Comparison of ENCODE assay signal across 8 cellular contexts in genomic region chr17:81834831-81835267, GRCh38. TPM values are rescaled to one million over a fixed set of nuclear protein-coding genes. Genes with fewer than 3 reads are reported as not detected.
DNase-seq lines count a peak whose midpoint lies in the region; ATAC-seq and TF ChIP-seq lines count a peak whose summit lies in the region.

PPP1R27 (minus strand) TSS chr17:81835050; CDS start chr17:81834953, 97 bp downstream.

- peak within 1 kb of the TSS; percentile 55 for H3K4me3 ChIP-seq in kidney epithelial cell (ENCODE audit: low read depth, low read length)
- peak within 1 kb of the TSS; percentile 60 for H3K4me3 ChIP-seq in suprapubic skin

- no peak within 1 kb of the TSS for H3K27ac ChIP-seq in suprapubic skin

- no peak for TF ChIP-seq EP300 in suprapubic skin (IDR thresholded peaks at IDR 0.05)

- no peak for TF ChIP-seq POLR2A in suprapubic skin (IDR thresholded peaks at IDR 0.05)

- H3K4me1 ChIP-seq in suprapubic skin, result peaks cover 44% of the 10 kb centered on the region

- TF ChIP-seq CTCF in kidney epithelial cell (IDR thresholded peaks at IDR 0.05; ENCODE audit: insufficient read depth, low read length, poor library complexity, severe bottlenecking) (no peak), suprapubic skin (IDR thresholded peaks at IDR 0.05) (no peak)

- peak within 1 kb of the TSS; percentile 77 for H3K27ac Mint-ChIP-seq in activated CD8-positive, alpha-beta memory T cell treated with anti-CD3 and anti-CD28 coated beads, Interleukin-2, amount 10 ng/mL, durations not matched to agents 7 days and 5 days
- peak within 1 kb of the TSS; percentile 89 for H3K27ac Mint-ChIP-seq in activated naive CD8-positive, alpha-beta T cell

- whole genome bisulfite sequencing in suprapubic skin, result 81% methylated on average over 7 of the region's 26 CpGs

- H3K9me3 Mint-ChIP-seq in activated CD8-positive, alpha-beta memory T cell treated with anti-CD3 and anti-CD28 coated beads, Interleukin-2, amount 10 ng/mL, durations not matched to agents 7 days and 5 days (ENCODE audit: low read depth), result no peaks in the 10 kb centered on the region
- no peaks in the 10 kb centered on the region for H3K9me3 Mint-ChIP-seq in activated naive CD8-positive, alpha-beta T cell (ENCODE audit: low read depth)

- H3K36me3 ChIP-seq in kidney epithelial cell (ENCODE audit: control insufficient read depth, insufficient read depth, low read length) (no peaks in the 10 kb centered on the region), suprapubic skin (no peaks in the 10 kb centered on the region)

- H3K27me3 Mint-ChIP-seq in activated CD8-positive, alpha-beta memory T cell treated with anti-CD3 and anti-CD28 coated beads, Interleukin-2, amount 10 ng/mL, durations not matched to agents 7 days and 5 days, result no peaks in the 10 kb centered on the region
- no peaks in the 10 kb centered on the region for H3K27me3 Mint-ChIP-seq in activated naive CD8-positive, alpha-beta T cell

- no peak for DNase-seq in activated CD8-positive, alpha-beta memory T cell treated with anti-CD3 and anti-CD28 coated beads, Interleukin-2, amount 10 ng/mL, durations not matched to agents 7 days and 5 days
- no peak for DNase-seq in activated CD8-positive, alpha-beta memory T cell treated with anti-CD3 and anti-CD28 coated beads for 24 hours
- DNase-seq in kidney epithelial cell (ENCODE audit: low read depth) (no peak), suprapubic skin (ENCODE audit: low spot score in 2 of 2) (no peak), retina (no peak), EL (no peak), NCI-H2196 treated with DMSO at 0.1 percent for 48 hours (lab: John Stamatoyannopoulos, UW; ENCODE audit: unreplicated experiment) (no peak)

- H3K36me3 Mint-ChIP-seq in activated CD8-positive, alpha-beta memory T cell treated with anti-CD3 and anti-CD28 coated beads, Interleukin-2, amount 10 ng/mL, durations not matched to agents 7 days and 5 days, result no peaks in the 10 kb centered on the region
- H3K36me3 Mint-ChIP-seq in activated naive CD8-positive, alpha-beta T cell, result no peaks in the 10 kb centered on the region

- CTCF ChIA-PET in activated CD8-positive, alpha-beta memory T cell treated with anti-CD3 and anti-CD28 coated beads, Interleukin-2, amount 10 ng/mL, durations not matched to agents 7 days and 5 days (lab: Charles Lee), result no interaction called here

- H3K4me1 Mint-ChIP-seq in activated CD8-positive, alpha-beta memory T cell treated with anti-CD3 and anti-CD28 coated beads, Interleukin-2, amount 10 ng/mL, durations not matched to agents 7 days and 5 days, result peaks cover 20% of the 10 kb centered on the region
- H3K4me1 Mint-ChIP-seq in activated naive CD8-positive, alpha-beta T cell (ENCODE audit: low read depth), result peaks cover 16% of the 10 kb centered on the region

- no peak for ATAC-seq in activated CD8-positive, alpha-beta memory T cell treated with anti-CD3 and anti-CD28 coated beads, Interleukin-2, amount 10 ng/mL, durations not matched to agents 7 days and 5 days

- H3K9me3 ChIP-seq in suprapubic skin, result no peaks in the 10 kb centered on the region

- H3K4me3 Mint-ChIP-seq in activated CD8-positive, alpha-beta memory T cell treated with anti-CD3 and anti-CD28 coated beads, Interleukin-2, amount 10 ng/mL, durations not matched to agents 7 days and 5 days, result peak within 1 kb of the TSS; percentile 75
- peak within 1 kb of the TSS; percentile 87 for H3K4me3 Mint-ChIP-seq in activated naive CD8-positive, alpha-beta T cell

- peaks cover 2% of the 10 kb centered on the region for H3K27me3 ChIP-seq in kidney epithelial cell (ENCODE audit: control insufficient read depth, insufficient read depth, low read length)
- H3K27me3 ChIP-seq in suprapubic skin, result no peaks in the 10 kb centered on the region

RNA-seq across cellular contexts. Expression of gene PPP1R27, which starts in this region (rescaled TPM):
- total RNA-seq in activated CD8-positive, alpha-beta memory T cell treated with anti-CD3 and anti-CD28 coated beads, Interleukin-2, amount 10 ng/mL, durations not matched to agents 7 days and 5 days, result not detected
- 0.38 TPM in 1 of 2 replicates, not detected in the other for total RNA-seq in kidney epithelial cell
- 1 to 10 TPM in 1 of 4 donors, not detected in 3; 1.3 TPM for total RNA-seq in suprapubic skin
